In the genomic region with DNA sequence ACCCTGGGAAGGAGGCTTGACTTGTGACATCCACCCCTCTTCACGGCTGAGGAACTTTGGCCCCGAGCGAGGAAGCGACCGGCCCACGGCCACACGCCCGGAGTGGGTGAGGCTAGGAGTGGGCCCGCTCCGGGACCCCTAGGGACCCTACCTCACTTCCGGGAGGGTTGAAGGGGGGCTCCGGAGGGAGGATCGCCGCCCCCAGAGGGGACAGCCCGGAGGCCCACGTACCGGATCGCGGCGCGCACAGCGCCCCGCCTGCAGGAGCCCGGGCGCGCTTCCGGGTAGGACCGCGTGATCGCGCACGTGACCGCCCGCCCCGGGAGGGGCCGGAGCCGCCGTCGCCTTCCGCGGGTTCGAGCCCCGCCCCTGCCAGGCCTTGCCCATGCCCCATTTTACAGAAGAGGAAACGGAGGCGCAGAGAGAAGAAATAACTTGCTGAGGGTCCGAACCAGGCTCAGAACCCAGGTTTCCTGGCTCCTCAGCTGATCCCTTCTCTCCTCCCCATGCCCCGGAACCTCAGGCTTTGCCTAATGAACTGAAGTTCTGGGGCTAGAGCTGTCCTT, we compare ENCODE assay signal across 8 cellular contexts. TPM values are rescaled to one million over a fixed set of nuclear protein-coding genes. Genes with fewer than 3 reads are reported as not detected.
DNase-seq lines count a peak whose midpoint lies in the region; ATAC-seq, FAIRE-seq and TF ChIP-seq lines count a peak whose summit lies in the region.

A gene (minus strand): TSS at position 280 of the 566 bp plus-strand sequence. CDS start 3,695 bp downstream, outside the sequence.

- peak within 1 kb of the TSS; percentile 67 to 81 (median 74) for H3K27ac Mint-ChIP-seq in nephron

- H3K4me3 Mint-ChIP-seq in nephron, result peak within 1 kb of the TSS; percentile 80 to 91 (median 89)

- peaks cover 6% of the 10 kb centered on the region for H3K4me1 Mint-ChIP-seq in nephron

- peak; percentile 84 for FAIRE-seq in GM19239 (lab: Jason Lieb, UNC)

- peaks cover 26% of the 10 kb centered on the region for H3K36me3 Mint-ChIP-seq in nephron (ENCODE audit: low read depth)

- H3K27me3 Mint-ChIP-seq in nephron (ENCODE audit: low read depth), result peaks cover 3% of the 10 kb centered on the region

- no peak for TF ChIP-seq CTCF in nephron (IDR thresholded peaks at IDR 0.05; ENCODE audit: unreplicated experiment in 3 of 3)

- peak; percentile 80 for DNase-seq in CD1c-positive myeloid dendritic cell (ENCODE audit: extremely low spot score)
- DNase-seq in GM19239 (ENCODE audit: insufficient read length, low spot score), result peak; percentile 83
- DNase-seq in activated T-helper 1 cell treated with anti-CD3 and anti-CD28 coated beads, Interleukin-2, amount 50 U/mL, for 16 hours (ENCODE audit: low read depth in 1 of 2, low spot score in 1 of 2), result peak; percentile 53 to 71
- DNase-seq in fibroblast of peridontal ligament (ENCODE audit: extremely low read depth), result peak; percentile 70
- DNase-seq in stimulated activated naive CD8-positive, alpha-beta T cell treated with anti-CD3 and anti-CD28 coated beads, Interleukin-15, Interleukin-2, amounts not matched to agents 100 U/mL and 50 U/mL, for 24 hours, result peak; percentile 91

- H3K9me3 Mint-ChIP-seq in nephron, result peaks cover 3% of the 10 kb centered on the region

- peak; percentile 85 for ATAC-seq in HG03439 (IDR thresholded peaks at IDR 0.05; ENCODE audit: unreplicated experiment)
- peak; percentile 94 for ATAC-seq in stimulated activated naive CD8-positive, alpha-beta T cell treated with anti-CD3 and anti-CD28 coated beads, Interleukin-15, Interleukin-2, amounts not matched to agents 100 U/mL and 50 U/mL, for 24 hours

TF ChIP-seq in PFSK-1, 5 proteins besides CTCF, POLR2A, EP300 and RAD21:
- TF ChIP-seq, protein P1, sequence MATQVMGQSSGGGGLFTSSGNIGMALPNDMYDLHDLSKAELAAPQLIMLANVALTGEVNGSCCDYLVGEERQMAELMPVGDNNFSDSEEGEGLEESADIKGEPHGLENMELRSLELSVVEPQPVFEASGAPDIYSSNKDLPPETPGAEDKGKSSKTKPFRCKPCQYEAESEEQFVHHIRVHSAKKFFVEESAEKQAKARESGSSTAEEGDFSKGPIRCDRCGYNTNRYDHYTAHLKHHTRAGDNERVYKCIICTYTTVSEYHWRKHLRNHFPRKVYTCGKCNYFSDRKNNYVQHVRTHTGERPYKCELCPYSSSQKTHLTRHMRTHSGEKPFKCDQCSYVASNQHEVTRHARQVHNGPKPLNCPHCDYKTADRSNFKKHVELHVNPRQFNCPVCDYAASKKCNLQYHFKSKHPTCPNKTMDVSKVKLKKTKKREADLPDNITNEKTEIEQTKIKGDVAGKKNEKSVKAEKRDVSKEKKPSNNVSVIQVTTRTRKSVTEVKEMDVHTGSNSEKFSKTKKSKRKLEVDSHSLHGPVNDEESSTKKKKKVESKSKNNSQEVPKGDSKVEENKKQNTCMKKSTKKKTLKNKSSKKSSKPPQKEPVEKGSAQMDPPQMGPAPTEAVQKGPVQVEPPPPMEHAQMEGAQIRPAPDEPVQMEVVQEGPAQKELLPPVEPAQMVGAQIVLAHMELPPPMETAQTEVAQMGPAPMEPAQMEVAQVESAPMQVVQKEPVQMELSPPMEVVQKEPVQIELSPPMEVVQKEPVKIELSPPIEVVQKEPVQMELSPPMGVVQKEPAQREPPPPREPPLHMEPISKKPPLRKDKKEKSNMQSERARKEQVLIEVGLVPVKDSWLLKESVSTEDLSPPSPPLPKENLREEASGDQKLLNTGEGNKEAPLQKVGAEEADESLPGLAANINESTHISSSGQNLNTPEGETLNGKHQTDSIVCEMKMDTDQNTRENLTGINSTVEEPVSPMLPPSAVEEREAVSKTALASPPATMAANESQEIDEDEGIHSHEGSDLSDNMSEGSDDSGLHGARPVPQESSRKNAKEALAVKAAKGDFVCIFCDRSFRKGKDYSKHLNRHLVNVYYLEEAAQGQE (IDR thresholded peaks at IDR 0.05; ENCODE audit: insufficient read depth in 1 of 2, low read depth in 2 of 2, low read length in 2 of 2), result no peak
- TF ChIP-seq TAF1 (IDR thresholded peaks at IDR 0.05; ENCODE audit: borderline replicate concordance, insufficient read depth, low read length) (0 out of 2 replicates have a peak, but pooled peaks have one; percentile 34), SIN3A (IDR thresholded peaks at IDR 0.05; ENCODE audit: borderline replicate concordance, insufficient read depth, low read length) (peak; percentile 84; the same call in 1 of the 2 replicates), FOXP2 (optimal IDR thresholded peaks at IDR 0.05; ENCODE audit: borderline replicate concordance, extremely low read depth, extremely low read length, insufficient read depth) (peak; percentile 41), POLR2AphosphoS5 (IDR thresholded peaks at IDR 0.05; ENCODE audit: low read depth, low read length) (peak; percentile 41; the same call in 1 of the 2 replicates)

RNA-seq across cellular contexts. Expression of the gene that starts here (rescaled TPM):
- 99.2 TPM for polyA plus RNA-seq in PFSK-1 (2012; ENCODE audit: insufficient read length, low read depth)

Comparison
In these comparisons a context has a peak if more than half of its experiments do, and no peak if none do; other contexts are left out.
1. Peak in every context shown above with its lines: DNase-seq and ATAC-seq.